ENCODE assay signal across 1 cellular context in genomic region chr18:76558881-76559667, GRCh38.
A peak's percentile ranks its signal among the peaks of the same experiment; 100 is the strongest.
TF ChIP-seq lines count a peak whose summit lies in the region.

No MANE protein-coding gene starts in this region.

TF ChIP-seq in HepG2, 621 proteins besides CTCF, POLR2A, EP300 and RAD21 (continued from another document):
- TF ChIP-seq STAT6 (CRISPR knock-in tag; IDR thresholded peaks at IDR 0.05; ENCODE audit: borderline replicate concordance) (no peak), SOX6 (IDR thresholded peaks at IDR 0.05) (no peak), SOX6 (CRISPR knock-in tag; IDR thresholded peaks at IDR 0.05) (0 out of 2 replicates have a peak, but pooled peaks have one; percentile 34), HNRNPH1 (optimal IDR thresholded peaks at IDR 0.05; ENCODE audit: low read depth, low read length) (no peak), GABPA (IDR thresholded peaks at IDR 0.05; ENCODE audit: low read depth, low read length) (no peak), GABPA (CRISPR knock-in tag; IDR thresholded peaks at IDR 0.05; ENCODE audit: low read depth) (0 out of 2 replicates have a peak, but pooled peaks have one; percentile 13), ZNF549 (CRISPR knock-in tag; IDR thresholded peaks at IDR 0.05) (0 out of 2 replicates have a peak, but pooled peaks have one; percentile 69), RBAK (CRISPR knock-in tag; IDR thresholded peaks at IDR 0.05) (no peak), TBX3 (IDR thresholded peaks at IDR 0.05; ENCODE audit: borderline replicate concordance) (no peak), GFI1 (CRISPR knock-in tag; IDR thresholded peaks at IDR 0.05; ENCODE audit: borderline replicate concordance) (no peak), ZBTB46 (CRISPR knock-in tag; IDR thresholded peaks at IDR 0.05; ENCODE audit: borderline replicate concordance) (no peak), ZNF326 (CRISPR knock-in tag; IDR thresholded peaks at IDR 0.05; ENCODE audit: borderline replicate concordance) (no peak), SETDB1 (CRISPR knock-in tag; IDR thresholded peaks at IDR 0.05; ENCODE audit: borderline replicate concordance) (no peak), ZNF576 (CRISPR knock-in tag; IDR thresholded peaks at IDR 0.05) (no peak), ZBTB40 (IDR thresholded peaks at IDR 0.05) (no peak), ZBTB40 (CRISPR knock-in tag; IDR thresholded peaks at IDR 0.05) (no peak)
TF ChIP-seq in HepG2: peak in this region for 9.
